In genomic region chr6:52724406-52725121, GRCh38 we compare ENCODE assay signal across 8 cellular contexts. TPM values are rescaled to one million over a fixed set of nuclear protein-coding genes. Genes with fewer than 3 reads are reported as not detected.
A peak's percentile ranks its signal among the peaks of the same experiment; 100 is the strongest.
DNase-seq lines count a peak whose midpoint lies in the region; ATAC-seq and TF ChIP-seq lines count a peak whose summit lies in the region.

No MANE protein-coding gene starts in this region.

- peak; percentile 86 for TF ChIP-seq CTCF in C4-2B (conservative IDR thresholded peaks at IDR 0.05)

- peak overlapping the region; percentile 79 for H3K27ac ChIP-seq in C4-2B

- peak; percentile 98 for ATAC-seq in GM19025 (IDR thresholded peaks at IDR 0.05; ENCODE audit: low read depth, unreplicated experiment)
- peak; percentile 98 for ATAC-seq in HG03135 (IDR thresholded peaks at IDR 0.05; ENCODE audit: unreplicated experiment)

- DNase-seq in NCI-H446 (lab: John Stamatoyannopoulos, UW) (peak; percentile 35 to 74), dermis microvascular lymphatic vessel endothelial cell (ENCODE audit: low read depth in 2 of 2) (peak; percentile 34 to 55), medulla oblongata (ENCODE audit: extremely low spot score) (peak; percentile 58)
- peak; percentile 35 to 36 for DNase-seq in activated CD4-positive, alpha-beta T cell treated with anti-CD3 and anti-CD28 coated beads for 24 hours (ENCODE audit: low read depth in 2 of 2)
- peak; percentile 31 for DNase-seq in stimulated activated CD8-positive, alpha-beta memory T cell treated with anti-CD3 and anti-CD28 coated beads, Interleukin-4, amount 100 ng/mL, for 24 hours (ENCODE audit: low read depth)

RNA-seq across cellular contexts. Expression of gene GSTA2, which starts 38.7 kb away (rescaled TPM):
- not detected in 2 replicates for total RNA-seq in dermis microvascular lymphatic vessel endothelial cell

RNA-seq across cellular contexts. Expression of gene TMEM14A, which starts 53.7 kb away (rescaled TPM):
- 11.0 and 12.3 TPM in 2 replicates for total RNA-seq in dermis microvascular lymphatic vessel endothelial cell

Comparison
In these comparisons a context has a peak if more than half of its experiments do, and no peak if none do; other contexts are left out.
1. Peak in every context shown above with its lines: DNase-seq, ATAC-seq and H3K27ac ChIP-seq.